Comparison of ENCODE assay signal across 9 cellular contexts in the genomic region with DNA sequence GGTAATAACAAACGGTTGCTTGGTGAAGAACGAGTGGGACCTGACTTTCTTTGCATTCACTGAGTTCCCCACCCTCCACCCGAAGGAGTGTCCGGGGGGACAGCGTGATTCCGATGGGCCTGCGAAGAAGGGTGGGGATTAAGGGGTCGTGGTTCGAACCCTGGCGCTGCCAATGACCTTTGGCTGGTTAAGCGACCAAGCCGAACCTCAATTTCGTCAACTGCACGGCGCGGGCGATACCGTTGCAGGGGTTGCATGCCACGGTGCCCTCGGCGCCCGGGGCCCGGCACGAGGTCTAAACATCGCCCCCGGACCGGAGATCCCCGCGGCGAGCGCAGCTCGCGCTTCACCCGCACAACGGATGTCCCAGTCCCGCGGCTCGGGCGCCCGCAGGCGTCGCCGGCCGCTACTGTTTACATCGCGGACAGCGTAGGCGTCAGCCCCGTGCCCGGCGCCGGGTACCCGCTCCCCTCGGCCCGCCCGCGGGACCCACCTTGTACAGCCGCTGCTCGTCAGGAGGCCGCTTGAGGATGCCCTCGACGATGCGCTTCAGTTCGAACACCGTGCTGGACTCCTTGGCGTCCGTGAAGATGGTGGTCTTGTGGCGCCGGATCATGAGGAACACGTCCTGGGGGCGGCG. TPM values are rescaled to one million over a fixed set of nuclear protein-coding genes. Genes with fewer than 3 reads are reported as not detected.
A peak's percentile ranks its signal among the peaks of the same experiment; 100 is the strongest.
DNase-seq lines count a peak whose midpoint lies in the region; ATAC-seq, FAIRE-seq and TF ChIP-seq lines count a peak whose summit lies in the region.
"Had no signal": no experiment of that assay in that cellular context is flagged by ENCODE, and none has a peak within 500 bp of the region (broad histone marks: within the 10 kb centered on the region; RNA-seq: fewer than 3 reads in every experiment).

No MANE protein-coding gene starts in this region.

- no peaks in the 10 kb centered on the region for H3K9me3 ChIP-seq in Karpas-422 (ENCODE audit: low read length)
- no peaks in the 10 kb centered on the region for H3K9me3 ChIP-seq in astrocyte (ENCODE audit: insufficient read depth, low read depth, low read length)

- H3K9ac ChIP-seq in Karpas-422 (ENCODE audit: low read length): peak overlapping the region; percentile 95
- H3K9ac ChIP-seq in astrocyte (ENCODE audit: low read length): peak overlapping the region; percentile 99

- no peaks in the 10 kb centered on the region for H3K27me3 Mint-ChIP-seq in astrocyte (ENCODE audit: low read depth, unreplicated experiment)

- H3K4me1 ChIP-seq in Karpas-422 (ENCODE audit: low read length) (peaks cover 24% of the 10 kb centered on the region), astrocyte (ENCODE audit: insufficient read depth, low read length) (peaks cover 21% of the 10 kb centered on the region)

- peak; percentile 18 for ATAC-seq in GM21526 (IDR thresholded peaks at IDR 0.05; ENCODE audit: low FRiP score, unreplicated experiment)

- peaks cover 21% of the 10 kb centered on the region for H3K4me1 Mint-ChIP-seq in astrocyte (ENCODE audit: low read depth, unreplicated experiment)

- H3K4me3 ChIP-seq in Karpas-422 (ENCODE audit: low read length) (peak overlapping the region; percentile 91), astrocyte (ENCODE audit: insufficient read depth, low read depth, low read length) (peak overlapping the region; percentile 82)

- peak overlapping the region; percentile 98 for H3K27ac Mint-ChIP-seq in astrocyte (ENCODE audit: unreplicated experiment)

- no peak for TF ChIP-seq CTCF in astrocyte (IDR thresholded peaks at IDR 0.05; ENCODE audit: insufficient read depth, low read depth, low read length)

- DNase-seq in GM03348 (ENCODE audit: low spot score) (peak; percentile 50), Karpas-422 (peak; percentile 64), astrocyte (ENCODE audit: low read depth) (no peak), iris pigment epithelial cell (ENCODE audit: low read depth) (peak; percentile 18), NCI-H2107 (lab: John Stamatoyannopoulos, UW) (no peak), NCI-H774 (lab: John Stamatoyannopoulos, UW) (no peak)
- peak; percentile 57 for DNase-seq in stimulated activated CD8-positive, alpha-beta memory T cell treated with anti-CD3 and anti-CD28 coated beads, Interleukin-4, amount 100 ng/mL, for 48 hours

- H4K20me1 ChIP-seq in Karpas-422 (ENCODE audit: insufficient read depth, low read depth, low read length) (peaks cover 2% of the 10 kb centered on the region; the same call in 1 of the 2 replicates), astrocyte (ENCODE audit: insufficient read depth, low read length) (peaks cover 45% of the 10 kb centered on the region)

- peak overlapping the region; percentile 11; the same call in 1 of the 2 replicates for H3K27ac ChIP-seq in Karpas-422 (ENCODE audit: low read length)
- H3K27ac ChIP-seq in astrocyte (ENCODE audit: low read depth, low read length): peak overlapping the region; percentile 81

- H3K9me2 ChIP-seq in Karpas-422 (replicated peaks; ENCODE audit: insufficient read depth, low read length): no peaks in the 10 kb centered on the region

- peak overlapping the region; percentile 93 for H3K4me2 ChIP-seq in Karpas-422 (ENCODE audit: low read depth, low read length, poor library complexity, severe bottlenecking)
- H3K4me2 ChIP-seq in astrocyte (ENCODE audit: low read length): peak overlapping the region; percentile 91

- peaks cover 11% of the 10 kb centered on the region for H3K36me3 Mint-ChIP-seq in astrocyte (ENCODE audit: low read depth, unreplicated experiment)

- no peaks in the 10 kb centered on the region for H3K27me3 ChIP-seq in Karpas-422 (ENCODE audit: low read length)
- H3K27me3 ChIP-seq in astrocyte (ENCODE audit: insufficient read depth, low read length): no peaks in the 10 kb centered on the region

- H3K36me3 ChIP-seq in Karpas-422 (ENCODE audit: insufficient read depth, low read length) (peaks cover 6% of the 10 kb centered on the region; the same call in 1 of the 2 replicates), astrocyte (ENCODE audit: insufficient read depth, low read length) (peaks cover 17% of the 10 kb centered on the region)

- no peak for FAIRE-seq in astrocyte (lab: Jason Lieb, UNC)

- H2AFZ ChIP-seq in Karpas-422 (ENCODE audit: low read length) (no peak overlapping the region), astrocyte (ENCODE audit: low read depth, low read length) (peak overlapping the region; percentile 57)

- peaks cover 26% of the 10 kb centered on the region for H3K79me2 ChIP-seq in Karpas-422 (ENCODE audit: low read length)
- H3K79me2 ChIP-seq in astrocyte (ENCODE audit: insufficient read depth, low read length): peaks cover 69% of the 10 kb centered on the region

- H3K4me3 Mint-ChIP-seq in astrocyte (ENCODE audit: unreplicated experiment): peak overlapping the region; percentile 100

- peaks cover 4% of the 10 kb centered on the region for H3K9me3 Mint-ChIP-seq in astrocyte (ENCODE audit: unreplicated experiment)

RNA-seq across cellular contexts. Expression of gene ELOB, which starts 0.5 kb away (rescaled TPM):
- total RNA-seq in Karpas-422 (2014; rRNA removed; shearing (Covaris generic); ENCODE audit: low replicate concordance): 336 and 358 TPM in 2 replicates
- total RNA-seq in astrocyte: 323 TPM in 2 replicates

RNA-seq across cellular contexts. Expression of gene PRSS33, which starts 10.7 kb away (rescaled TPM):
- total RNA-seq in Karpas-422 (2014; rRNA removed; shearing (Covaris generic); ENCODE audit: low replicate concordance): not detected in 2 replicates
- not detected in 2 replicates for total RNA-seq in astrocyte

RNA-seq across cellular contexts. Expression of gene PRSS41, which starts 21.6 kb away (rescaled TPM):
- total RNA-seq in Karpas-422 (2014; rRNA removed; shearing (Covaris generic); ENCODE audit: low replicate concordance): not detected in 2 replicates
- not detected in 2 replicates for total RNA-seq in astrocyte
- total RNA-seq: activated CD8-positive, alpha-beta memory T cell treated with anti-CD3 and anti-CD28 coated beads for 36 hours had no signal

RNA-seq across cellular contexts. Expression of gene SRRM2, which starts 24.2 kb away (rescaled TPM):
- total RNA-seq in Karpas-422 (2014; rRNA removed; shearing (Covaris generic); ENCODE audit: low replicate concordance): 127 and 133 TPM in 2 replicates
- total RNA-seq in astrocyte: 387 and 409 TPM in 2 replicates

RNA-seq across cellular contexts. Expression of gene PRSS21, which starts 40.4 kb away (rescaled TPM):
- not detected in 2 replicates for total RNA-seq in Karpas-422 (2014; rRNA removed; shearing (Covaris generic); ENCODE audit: low replicate concordance)
- total RNA-seq in astrocyte: not detected in 2 replicates

Comparison
In these comparisons a context has a peak if more than half of its experiments do, and no peak if none do; other contexts are left out.
1. DNase-seq: peak in GM03348 (single experiment), Karpas-422 (single experiment), iris pigment epithelial cell (single experiment) and stimulated activated CD8-positive, alpha-beta memory T cell treated with anti-CD3 and anti-CD28 coated beads, Interleukin-4, amount 100 ng/mL, for 48 hours (single experiment); none in astrocyte (single experiment), NCI-H2107 (single experiment) and NCI-H774 (single experiment).